In genomic region chr16:50743575-50744225, GRCh38 we compare ENCODE assay signal across 9 cellular contexts. TPM values are rescaled to one million over a fixed set of nuclear protein-coding genes. Genes with fewer than 3 reads are reported as not detected.
DNase-seq lines count a peak whose midpoint lies in the region; ATAC-seq lines count a peak whose summit lies in the region.
"Had no signal": no experiment of that assay in that cellular context is flagged by ENCODE, and none has a peak within 500 bp of the region (broad histone marks: within the 10 kb centered on the region; RNA-seq: fewer than 3 reads in every experiment).

No MANE protein-coding gene starts in this region.

- peak overlapping the region; percentile 69 for H3K27ac ChIP-seq in temporal lobe (ENCODE audit: low read depth, low read length)

- H3K9me3 Mint-ChIP-seq in activated T-cell treated with anti-CD3 and anti-CD28 coated beads, Interleukin-2, amount 50 U/mL, for 72 hours, result peaks cover 0 to 1% of the 10 kb centered on the region in 2 donors

- no peaks in the 10 kb centered on the region for H3K9me3 ChIP-seq in adipocyte (ENCODE audit: control insufficient read depth, low read length)

- H3K9ac ChIP-seq in adipocyte (ENCODE audit: low read length), result peak overlapping the region; percentile 32

- peak overlapping the region; percentile 94 to 99 for H3K4me3 Mint-ChIP-seq in activated T-cell treated with anti-CD3 and anti-CD28 coated beads, Interleukin-2, amount 50 U/mL, for 72 hours

- peaks cover 9 to 24% of the 10 kb centered on the region in 2 donors for H3K36me3 Mint-ChIP-seq in activated T-cell treated with anti-CD3 and anti-CD28 coated beads, Interleukin-2, amount 50 U/mL, for 72 hours (ENCODE audit: insufficient read depth in 2 of 2)

- ATAC-seq in activated T-cell treated with anti-CD3 and anti-CD28 coated beads, Interleukin-2, amount 50 U/mL, for 72 hours (replicated peaks in 1 of 2), result no peak

- H3K27ac Mint-ChIP-seq in activated T-cell treated with anti-CD3 and anti-CD28 coated beads, Interleukin-2, amount 50 U/mL, for 72 hours, result peak overlapping the region; percentile 96

- peak overlapping the region; percentile 90 for H3K4me3 ChIP-seq in adipocyte (ENCODE audit: low read length)

- no peak for DNase-seq in activated T-cell treated with anti-CD3 and anti-CD28 coated beads, Interleukin-2, amount 50 U/mL, for 72 hours
- no peak for DNase-seq in activated T-cell treated with anti-CD3 and anti-CD28 coated beads, Interleukin-2, amount 50 U/mL, for 48 hours
- DNase-seq in adipocyte (ENCODE audit: low read depth), result peak; percentile 51
- DNase-seq in medulla oblongata (ENCODE audit: extremely low spot score), result peak; percentile 52
- no peak for DNase-seq in GM03348 (ENCODE audit: low spot score)
- no peak for DNase-seq in HUDEP-2 (lab: John Stamatoyannopoulos, UW; ENCODE audit: unreplicated experiment in 76 of 76)
- DNase-seq in stimulated activated CD4-positive, alpha-beta T cell treated with anti-CD3 and anti-CD28 coated beads, Interleukin-2, amount 100 ng/mL, for 24 hours, result no peak
- DNase-seq: amniotic stem cell had no signal

- no peaks in the 10 kb centered on the region for H3K27me3 ChIP-seq in adipocyte (replicated peaks; ENCODE audit: control insufficient read depth, insufficient read depth, low read length)

- H3K4me1 ChIP-seq in adipocyte (ENCODE audit: control insufficient read depth, insufficient read depth, low read length), result peaks cover 27% of the 10 kb centered on the region

- no peaks in the 10 kb centered on the region for H3K27me3 Mint-ChIP-seq in activated T-cell treated with anti-CD3 and anti-CD28 coated beads, Interleukin-2, amount 50 U/mL, for 72 hours (ENCODE audit: low read depth)

- H3K4me1 Mint-ChIP-seq in activated T-cell treated with anti-CD3 and anti-CD28 coated beads, Interleukin-2, amount 50 U/mL, for 72 hours (ENCODE audit: low read depth), result peaks cover 65% of the 10 kb centered on the region

- peaks cover 5% of the 10 kb centered on the region for H3K36me3 ChIP-seq in adipocyte (ENCODE audit: control insufficient read depth, insufficient read depth, low read length, severe bottlenecking)

RNA-seq across cellular contexts. Expression of gene CYLD, which starts 1.8 kb away (rescaled TPM):
- 100 to 1,000 TPM; 194 to 222 TPM for total RNA-seq in activated T-cell treated with anti-CD3 and anti-CD28 coated beads, Interleukin-2, amount 50 U/mL, for 72 hours
- total RNA-seq in temporal lobe, result 31.7 TPM

RNA-seq across cellular contexts. Expression of gene NOD2, which starts 50.3 kb away (rescaled TPM):
- 10 to 100 TPM; 11.3 to 13.0 TPM for total RNA-seq in activated T-cell treated with anti-CD3 and anti-CD28 coated beads, Interleukin-2, amount 50 U/mL, for 72 hours
- 0.49 TPM for total RNA-seq in temporal lobe

Comparison
In these comparisons a context has a peak if more than half of its experiments do, and no peak if none do; other contexts are left out.
1. DNase-seq: peak in adipocyte (single experiment) and medulla oblongata (single experiment); none in activated T-cell treated with anti-CD3 and anti-CD28 coated beads, Interleukin-2, amount 50 U/mL, for 72 hours (0 of 2), activated T-cell treated with anti-CD3 and anti-CD28 coated beads, Interleukin-2, amount 50 U/mL, for 48 hours (0 of 2), GM03348 (single experiment), HUDEP-2 (0 of 76) and stimulated activated CD4-positive, alpha-beta T cell treated with anti-CD3 and anti-CD28 coated beads, Interleukin-2, amount 100 ng/mL, for 24 hours (0 of 2).